1 cellular context compared by ENCODE assay signal in the genomic region with DNA sequence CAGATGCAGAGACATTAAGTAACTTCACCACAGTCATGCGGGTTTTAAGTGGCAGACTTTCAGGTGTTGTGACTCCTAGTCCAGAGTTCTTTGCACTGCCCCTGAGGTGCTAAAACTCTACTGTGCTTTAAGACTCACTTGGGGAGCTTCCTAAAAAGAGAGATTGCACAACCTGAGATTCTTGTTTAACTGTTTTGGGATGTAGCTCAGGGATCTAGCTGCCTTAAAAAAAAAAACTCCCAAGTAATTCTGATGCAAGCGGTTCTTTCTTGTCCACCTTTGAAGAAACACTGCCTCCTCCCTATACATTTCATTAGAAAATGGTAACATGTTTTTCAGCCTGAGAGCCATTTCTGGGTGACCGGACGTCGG.
TF ChIP-seq lines count a peak whose summit lies in the region.

No MANE protein-coding gene starts in this region.

TF ChIP-seq in K562, 482 proteins besides CTCF, POLR2A, EP300 and RAD21:
- TF ChIP-seq CEBPB (tag; IDR thresholded peaks at IDR 0.05) (peak; percentile 89), SRF (CRISPR knock-in tag; IDR thresholded peaks at IDR 0.05) (no peak), FOXP1 (CRISPR knock-in tag; IDR thresholded peaks at IDR 0.05) (no peak), ZNF583 (CRISPR knock-in tag; IDR thresholded peaks at IDR 0.05) (no peak), ADNP (tag; IDR thresholded peaks at IDR 0.05) (0 out of 2 replicates have a peak, but pooled peaks have one; percentile 24), CEBPG (CRISPR knock-in tag; IDR thresholded peaks at IDR 0.05) (no peak), CEBPG (tag; conservative IDR thresholded peaks at IDR 0.05 in 1 of 2, IDR thresholded peaks at IDR 0.05 in 1 of 2) (peak; percentile 44 to 86; a peak in 3 of 4 replicates), ZNF124 (CRISPR knock-in tag; IDR thresholded peaks at IDR 0.05) (no peak), SREBF2 (CRISPR knock-in tag; IDR thresholded peaks at IDR 0.05) (no peak), STAT5B (CRISPR knock-in tag; IDR thresholded peaks at IDR 0.05) (no peak), DACH1 (IDR thresholded peaks at IDR 0.05; ENCODE audit: partially characterized antibody) (no peak), DIDO1 (tag; IDR thresholded peaks at IDR 0.05; ENCODE audit: low read depth) (no peak), KLF6 (CRISPR knock-in tag; IDR thresholded peaks at IDR 0.05; ENCODE audit: borderline replicate concordance) (no peak), RBM14 (IDR thresholded peaks at IDR 0.05; ENCODE audit: borderline replicate concordance, insufficient read depth, low read depth, low read length) (no peak)
